23 cellular contexts compared by ENCODE assay signal in the genomic region with DNA sequence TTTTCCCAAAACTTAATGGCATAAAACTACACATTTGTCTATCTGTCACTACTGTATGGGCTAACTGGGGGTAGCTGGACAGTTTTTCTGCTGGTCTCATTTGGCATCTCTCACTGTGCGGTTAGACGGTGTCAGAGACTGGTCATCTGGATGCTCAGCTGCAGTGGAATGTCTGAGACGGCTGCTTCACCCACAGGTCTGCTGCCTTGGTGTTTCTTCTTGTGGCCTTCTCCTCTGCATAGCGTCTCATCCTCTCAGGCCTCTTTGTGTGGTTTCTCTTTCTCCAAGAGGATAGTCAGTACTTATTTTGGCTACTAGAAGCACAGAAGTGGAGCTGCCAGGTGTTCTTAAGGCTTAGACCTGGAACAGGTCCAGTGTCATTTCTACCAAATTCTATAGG. TPM values are rescaled to one million over a fixed set of nuclear protein-coding genes. Genes with fewer than 3 reads are reported as not detected.
DNase-seq lines count a peak whose midpoint lies in the region; TF ChIP-seq lines count a peak whose summit lies in the region.
"Had no signal": no experiment of that assay in that cellular context is flagged by ENCODE, and none has a peak within 500 bp of the region (broad histone marks: within the 10 kb centered on the region; RNA-seq: fewer than 3 reads in every experiment).

No MANE protein-coding gene starts in this region.

- intact Hi-C loops in posterior cingulate gyrus (cut with DNase I), result no loop called here

- H2AK5ac ChIP-seq in mesenchymal stem cell (ENCODE audit: low read length, severe bottlenecking), result no peak overlapping the region

- peaks cover 3% of the 10 kb centered on the region for H3K4me1 ChIP-seq in mesenchymal stem cell (ENCODE audit: control insufficient read depth, insufficient read depth, low read depth, low read length)
- H3K4me1 ChIP-seq: Caco-2, testis had no signal

- H3K27me3 ChIP-seq in mesenchymal stem cell (ENCODE audit: control insufficient read depth in 1 of 2, insufficient read depth in 1 of 2, low read length in 2 of 2), result no peaks in the 10 kb centered on the region
- H3K27me3 ChIP-seq: BLaER1, heart right ventricle, testis had no signal

- peak overlapping the region in 1 of 2 experiments; percentile 11 for H3K18ac ChIP-seq in mesenchymal stem cell (ENCODE audit: low read depth in 1 of 2, low read length in 2 of 2)

- H3K23ac ChIP-seq in mesenchymal stem cell (ENCODE audit: low read length in 2 of 2), result no peak overlapping the region

- H2BK15ac ChIP-seq in mesenchymal stem cell (ENCODE audit: low read depth, poor library complexity, severe bottlenecking), result no peak overlapping the region

- H3K36me3 ChIP-seq in mesenchymal stem cell (ENCODE audit: control insufficient read depth in 1 of 2, insufficient read depth in 2 of 2, low read depth in 1 of 2, low read length in 2 of 2), result no peaks in the 10 kb centered on the region
- H3K36me3 ChIP-seq: BLaER1, HAP-1, heart right ventricle had no signal

- H3K79me1 ChIP-seq in mesenchymal stem cell (replicated peaks; ENCODE audit: low read length, poor library complexity, severe bottlenecking), result no peaks in the 10 kb centered on the region

- no peak overlapping the region for H3K9ac ChIP-seq in mesenchymal stem cell (ENCODE audit: low read length)
- H3K9ac ChIP-seq: BLaER1 had no signal

- no peak for TF ChIP-seq CTCF in astrocyte of the cerebellum (IDR thresholded peaks at IDR 0.05; ENCODE audit: low read depth, low read length, missing control alignments)
- no peak for TF ChIP-seq CTCF in coronary artery (IDR thresholded peaks at IDR 0.05)

- H3K9me3 ChIP-seq in mesenchymal stem cell (ENCODE audit: control insufficient read depth, low read length), result peaks cover 3% of the 10 kb centered on the region
- H3K9me3 ChIP-seq: Caco-2, HAP-1, testis had no signal

- H4K91ac ChIP-seq in mesenchymal stem cell (ENCODE audit: low read length), result no peak overlapping the region

- no peak overlapping the region for H3K14ac ChIP-seq in mesenchymal stem cell (ENCODE audit: low read length in 2 of 2)

- no peak overlapping the region for H3K27ac ChIP-seq in mesenchymal stem cell (ENCODE audit: low read length, poor library complexity, severe bottlenecking)
- H3K27ac ChIP-seq in coronary artery, result no peak overlapping the region
- H3K27ac ChIP-seq: BLaER1, heart right ventricle, testis had no signal

- H2BK12ac ChIP-seq in mesenchymal stem cell (ENCODE audit: low read length in 2 of 2), result no peak overlapping the region

- 83% methylated on average over 3 of the region's 4 CpGs for whole genome bisulfite sequencing in mesenchymal stem cell

- no peak overlapping the region for H2BK5ac ChIP-seq in mesenchymal stem cell (ENCODE audit: low read depth, low read length, poor library complexity, severe bottlenecking)

- no peak overlapping the region for H4K8ac ChIP-seq in mesenchymal stem cell (ENCODE audit: low read length)

- DNase-seq in AG08395 (ENCODE audit: low spot score) (peak; percentile 34), HK-2 (ENCODE audit: unreplicated experiment) (peak; percentile 22), astrocyte of the cerebellum (ENCODE audit: low read depth) (peak; percentile 4), mesenchymal stem cell (peak; percentile 18), germinal center (ENCODE audit: low spot score) (no peak), coronary artery (ENCODE audit: low spot score) (no peak), posterior cingulate gyrus (no peak)
- no peak for DNase-seq in activated CD4-positive, alpha-beta T cell treated with anti-CD3 and anti-CD28 coated beads, Interleukin-2, amount 50 U/mL, for 1 hour
- DNase-seq: 8988T; activated CD4-positive, alpha-beta T cell treated with anti-CD3 and anti-CD28 coated beads, Interleukin-2, amount 10 ng/mL, durations not matched to agents 24 days and 14 days; activated CD8-positive, alpha-beta memory T cell treated with anti-CD3 and anti-CD28 coated beads, Interleukin-2, amount 50 U/mL, for 4 hours; Caco-2; DMS79 treated with DMSO at 0.1 percent for 48 hours; heart right ventricle; left ventricle myocardium superior; NCI-H1417 treated with DMSO at 0.1 percent for 48 hours; NCI-H2107; NCI-H510A; stimulated activated CD4-positive, alpha-beta T cell treated with anti-CD3 and anti-CD28 coated beads, Interleukin-1b, Interleukin-23, amount 100 ng/mL, for 48 hours; T-helper 17 cell; testis had no signal

- no peak overlapping the region for H2AFZ ChIP-seq in mesenchymal stem cell (ENCODE audit: low read depth, low read length)

- H3K4me3 ChIP-seq in astrocyte of the cerebellum (ENCODE audit: low read depth, low read length) (no peak overlapping the region), mesenchymal stem cell (ENCODE audit: insufficient read depth in 1 of 2, low read depth in 1 of 2, low read length in 2 of 2) (no peak overlapping the region), coronary artery (no peak overlapping the region)
- H3K4me3 ChIP-seq: BLaER1, HAP-1, heart right ventricle, testis had no signal

- in situ Hi-C loops in astrocyte of the cerebellum (cut with HindIII; ENCODE audit: low sequenced_read_pairs), result no loop called here

- no peak overlapping the region for H2BK120ac ChIP-seq in mesenchymal stem cell (ENCODE audit: low read depth, low read length)

- H3K4ac ChIP-seq in mesenchymal stem cell (ENCODE audit: low read depth in 1 of 2, low read length in 2 of 2), result no peak overlapping the region

- H3K4me2 ChIP-seq in mesenchymal stem cell (ENCODE audit: low read length, poor library complexity, severe bottlenecking), result no peak overlapping the region
- H3K4me2 ChIP-seq: BLaER1 had no signal

RNA-seq across cellular contexts. Expression of gene GOLGA6L9, which starts 35.9 kb away (rescaled TPM):
- polyA plus RNA-seq in mesenchymal stem cell (2013, experiment 1 of 2), result 2.6 TPM
- 2.0 TPM for polyA plus RNA-seq in mesenchymal stem cell (2013, experiment 2 of 2)

RNA-seq across cellular contexts. Expression of gene GOLGA6L10, which starts 44.4 kb away (rescaled TPM):
- 0.33 TPM for polyA plus RNA-seq in mesenchymal stem cell (2013, experiment 1 of 2)
- polyA plus RNA-seq in mesenchymal stem cell (2013, experiment 2 of 2), result 0.36 TPM

Comparison
In these comparisons a context has a peak if more than half of its experiments do, and no peak if none do; other contexts are left out.
1. DNase-seq: peak in AG08395 (single experiment), HK-2 (single experiment), astrocyte of the cerebellum (single experiment) and mesenchymal stem cell (single experiment); none in germinal center (single experiment), activated CD4-positive, alpha-beta T cell treated with anti-CD3 and anti-CD28 coated beads, Interleukin-2, amount 50 U/mL, for 1 hour (single experiment), coronary artery (single experiment) and posterior cingulate gyrus (0 of 10).